In genomic region chr12:526089-526488, GRCh38 we compare ENCODE assay signal across 2 cellular contexts.
TF ChIP-seq lines count a peak whose summit lies in the region.

No MANE protein-coding gene starts in this region.

TF ChIP-seq in HEK293, 187 proteins besides CTCF, POLR2A, EP300 and RAD21 (continued from another document):
- TF ChIP-seq ZBTB6 (tag by site-specific recombination; IDR thresholded peaks at IDR 0.05) (no peak), SCRT2 (tag by site-specific recombination; IDR thresholded peaks at IDR 0.05) (peak; percentile 68), ZNF239 (tag by site-specific recombination; IDR thresholded peaks at IDR 0.05) (no peak), KLF16 (tag by site-specific recombination; IDR thresholded peaks at IDR 0.05) (no peak), ZNF394 (tag by site-specific recombination; IDR thresholded peaks at IDR 0.05; ENCODE audit: borderline replicate concordance) (no peak), ZIC2 (tag by site-specific recombination; IDR thresholded peaks at IDR 0.05) (peak; percentile 35; the same call in 1 of the 2 replicates)

TF ChIP-seq in H1, 55 proteins besides CTCF, POLR2A, EP300 and RAD21 (continued from another document):
- TF ChIP-seq CHD1 (IDR thresholded peaks at IDR 0.05; ENCODE audit: low read depth, low read length), result no peak
- no peak for TF ChIP-seq CHD7 (IDR thresholded peaks at IDR 0.05; ENCODE audit: insufficient replicate concordance, low read length)
TF ChIP-seq in H1: peak in this region for 0.
